In the genomic region with DNA sequence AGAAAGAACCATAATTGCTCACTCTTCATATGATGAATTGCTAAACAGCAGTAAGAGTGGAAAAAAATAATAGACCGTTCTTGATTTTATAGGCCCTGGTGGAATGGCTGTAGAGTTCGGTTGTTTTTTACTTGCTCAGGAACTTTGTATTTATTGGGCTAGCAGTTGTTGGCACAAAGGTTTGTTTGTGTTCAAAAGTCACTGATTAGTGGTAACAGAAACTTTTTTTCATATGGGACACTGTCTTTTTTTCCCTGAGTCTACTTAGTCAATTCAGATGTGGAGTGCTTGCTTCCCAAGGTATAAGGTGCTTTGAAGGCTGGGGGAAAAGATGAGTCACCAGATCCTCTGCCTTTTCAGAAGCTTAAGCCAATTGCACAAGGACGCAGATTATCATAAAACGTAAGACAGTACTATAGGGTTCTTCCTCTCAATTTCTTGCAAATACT, we compare ENCODE assay signal across 1 cellular context.
TF ChIP-seq lines count a peak whose summit lies in the region.

No MANE protein-coding gene starts in this region.

TF ChIP-seq in HepG2, 621 proteins besides CTCF, POLR2A, EP300 and RAD21 (continued from another document):
- TF ChIP-seq, protein P1, sequence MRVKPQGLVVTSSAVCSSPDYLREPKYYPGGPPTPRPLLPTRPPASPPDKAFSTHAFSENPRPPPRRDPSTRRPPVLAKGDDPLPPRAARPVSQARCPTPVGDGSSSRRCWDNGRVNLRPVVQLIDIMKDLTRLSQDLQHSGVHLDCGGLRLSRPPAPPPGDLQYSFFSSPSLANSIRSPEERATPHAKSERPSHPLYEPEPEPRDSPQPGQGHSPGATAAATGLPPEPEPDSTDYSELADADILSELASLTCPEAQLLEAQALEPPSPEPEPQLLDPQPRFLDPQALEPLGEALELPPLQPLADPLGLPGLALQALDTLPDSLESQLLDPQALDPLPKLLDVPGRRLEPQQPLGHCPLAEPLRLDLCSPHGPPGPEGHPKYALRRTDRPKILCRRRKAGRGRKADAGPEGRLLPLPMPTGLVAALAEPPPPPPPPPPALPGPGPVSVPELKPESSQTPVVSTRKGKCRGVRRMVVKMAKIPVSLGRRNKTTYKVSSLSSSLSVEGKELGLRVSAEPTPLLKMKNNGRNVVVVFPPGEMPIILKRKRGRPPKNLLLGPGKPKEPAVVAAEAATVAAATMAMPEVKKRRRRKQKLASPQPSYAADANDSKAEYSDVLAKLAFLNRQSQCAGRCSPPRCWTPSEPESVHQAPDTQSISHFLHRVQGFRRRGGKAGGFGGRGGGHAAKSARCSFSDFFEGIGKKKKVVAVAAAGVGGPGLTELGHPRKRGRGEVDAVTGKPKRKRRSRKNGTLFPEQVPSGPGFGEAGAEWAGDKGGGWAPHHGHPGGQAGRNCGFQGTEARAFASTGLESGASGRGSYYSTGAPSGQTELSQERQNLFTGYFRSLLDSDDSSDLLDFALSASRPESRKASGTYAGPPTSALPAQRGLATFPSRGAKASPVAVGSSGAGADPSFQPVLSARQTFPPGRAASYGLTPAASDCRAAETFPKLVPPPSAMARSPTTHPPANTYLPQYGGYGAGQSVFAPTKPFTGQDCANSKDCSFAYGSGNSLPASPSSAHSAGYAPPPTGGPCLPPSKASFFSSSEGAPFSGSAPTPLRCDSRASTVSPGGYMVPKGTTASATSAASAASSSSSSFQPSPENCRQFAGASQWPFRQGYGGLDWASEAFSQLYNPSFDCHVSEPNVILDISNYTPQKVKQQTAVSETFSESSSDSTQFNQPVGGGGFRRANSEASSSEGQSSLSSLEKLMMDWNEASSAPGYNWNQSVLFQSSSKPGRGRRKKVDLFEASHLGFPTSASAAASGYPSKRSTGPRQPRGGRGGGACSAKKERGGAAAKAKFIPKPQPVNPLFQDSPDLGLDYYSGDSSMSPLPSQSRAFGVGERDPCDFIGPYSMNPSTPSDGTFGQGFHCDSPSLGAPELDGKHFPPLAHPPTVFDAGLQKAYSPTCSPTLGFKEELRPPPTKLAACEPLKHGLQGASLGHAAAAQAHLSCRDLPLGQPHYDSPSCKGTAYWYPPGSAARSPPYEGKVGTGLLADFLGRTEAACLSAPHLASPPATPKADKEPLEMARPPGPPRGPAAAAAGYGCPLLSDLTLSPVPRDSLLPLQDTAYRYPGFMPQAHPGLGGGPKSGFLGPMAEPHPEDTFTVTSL (CRISPR knock-in tag; IDR thresholded peaks at IDR 0.05; ENCODE audit: borderline replicate concordance), result peak; percentile 84; the same call in 1 of the 2 replicates
- TF ChIP-seq SOX5 (CRISPR knock-in tag; IDR thresholded peaks at IDR 0.05; ENCODE audit: borderline replicate concordance) (peak; percentile 52; the same call in 1 of the 2 replicates), HDAC2 (CRISPR knock-in tag; IDR thresholded peaks at IDR 0.05) (peak; percentile 60), NONO (IDR thresholded peaks at IDR 0.05) (no peak), NONO (CRISPR knock-in tag; conservative IDR thresholded peaks at IDR 0.05) (no peak), POLR2AphosphoS5 (IDR thresholded peaks at IDR 0.05; ENCODE audit: low read depth, low read length) (peak; percentile 57), ZNF75D (CRISPR knock-in tag; IDR thresholded peaks at IDR 0.05; ENCODE audit: borderline replicate concordance) (no peak), MED8 (CRISPR knock-in tag; IDR thresholded peaks at IDR 0.05; ENCODE audit: insufficient replicate concordance) (no peak)
- TF ChIP-seq, protein P2, sequence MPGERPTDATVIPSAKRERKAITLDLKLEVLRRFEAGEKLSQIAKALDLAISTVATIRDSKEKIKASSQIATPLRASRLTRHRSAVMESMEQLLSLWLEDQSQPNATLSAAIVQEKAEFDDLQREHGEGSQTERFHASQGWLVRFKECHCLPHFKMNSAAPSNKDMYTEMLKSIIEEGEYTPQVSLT (CRISPR knock-in tag; IDR thresholded peaks at IDR 0.05; ENCODE audit: borderline replicate concordance, low read depth), result no peak
- TF ChIP-seq, protein P3, sequence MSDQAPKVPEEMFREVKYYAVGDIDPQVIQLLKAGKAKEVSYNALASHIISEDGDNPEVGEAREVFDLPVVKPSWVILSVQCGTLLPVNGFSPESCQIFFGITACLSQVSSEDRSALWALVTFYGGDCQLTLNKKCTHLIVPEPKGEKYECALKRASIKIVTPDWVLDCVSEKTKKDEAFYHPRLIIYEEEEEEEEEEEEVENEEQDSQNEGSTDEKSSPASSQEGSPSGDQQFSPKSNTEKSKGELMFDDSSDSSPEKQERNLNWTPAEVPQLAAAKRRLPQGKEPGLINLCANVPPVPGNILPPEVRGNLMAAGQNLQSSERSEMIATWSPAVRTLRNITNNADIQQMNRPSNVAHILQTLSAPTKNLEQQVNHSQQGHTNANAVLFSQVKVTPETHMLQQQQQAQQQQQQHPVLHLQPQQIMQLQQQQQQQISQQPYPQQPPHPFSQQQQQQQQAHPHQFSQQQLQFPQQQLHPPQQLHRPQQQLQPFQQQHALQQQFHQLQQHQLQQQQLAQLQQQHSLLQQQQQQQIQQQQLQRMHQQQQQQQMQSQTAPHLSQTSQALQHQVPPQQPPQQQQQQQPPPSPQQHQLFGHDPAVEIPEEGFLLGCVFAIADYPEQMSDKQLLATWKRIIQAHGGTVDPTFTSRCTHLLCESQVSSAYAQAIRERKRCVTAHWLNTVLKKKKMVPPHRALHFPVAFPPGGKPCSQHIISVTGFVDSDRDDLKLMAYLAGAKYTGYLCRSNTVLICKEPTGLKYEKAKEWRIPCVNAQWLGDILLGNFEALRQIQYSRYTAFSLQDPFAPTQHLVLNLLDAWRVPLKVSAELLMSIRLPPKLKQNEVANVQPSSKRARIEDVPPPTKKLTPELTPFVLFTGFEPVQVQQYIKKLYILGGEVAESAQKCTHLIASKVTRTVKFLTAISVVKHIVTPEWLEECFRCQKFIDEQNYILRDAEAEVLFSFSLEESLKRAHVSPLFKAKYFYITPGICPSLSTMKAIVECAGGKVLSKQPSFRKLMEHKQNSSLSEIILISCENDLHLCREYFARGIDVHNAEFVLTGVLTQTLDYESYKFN (CRISPR knock-in tag; conservative IDR thresholded peaks at IDR 0.05), result peak; percentile 94
